1 cellular context compared by ENCODE assay signal in the genomic region with DNA sequence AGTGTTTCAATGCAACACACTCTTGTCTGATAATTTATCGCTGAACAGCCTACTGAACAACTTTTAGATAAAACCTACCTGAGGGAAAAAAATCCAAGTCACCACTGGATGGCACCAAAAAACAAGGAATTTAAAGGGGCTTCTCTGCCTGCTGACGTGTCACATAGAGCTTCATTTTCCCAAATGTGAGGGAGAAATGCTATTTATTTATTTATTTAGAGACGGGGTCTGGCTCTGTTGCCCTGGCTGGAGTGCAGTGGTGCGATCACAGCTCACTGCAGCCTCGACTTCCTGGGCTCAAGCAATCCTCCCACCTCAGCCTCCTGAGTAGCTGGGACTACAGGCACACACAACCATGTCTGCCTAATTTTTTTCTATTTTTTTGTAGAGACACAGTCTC.
TF ChIP-seq lines count a peak whose summit lies in the region.

No MANE protein-coding gene starts in this region.

TF ChIP-seq in H1, 55 proteins besides CTCF, POLR2A, EP300 and RAD21:
- TF ChIP-seq KDM1A (IDR thresholded peaks at IDR 0.05; ENCODE audit: borderline replicate concordance, low read length) (0 out of 2 replicates have a peak, but pooled peaks have one; percentile 38), CREB1 (IDR thresholded peaks at IDR 0.05) (peak; percentile 51; the same call in 1 of the 2 replicates)
